ENCODE assay signal across 1 cellular context in the genomic region with DNA sequence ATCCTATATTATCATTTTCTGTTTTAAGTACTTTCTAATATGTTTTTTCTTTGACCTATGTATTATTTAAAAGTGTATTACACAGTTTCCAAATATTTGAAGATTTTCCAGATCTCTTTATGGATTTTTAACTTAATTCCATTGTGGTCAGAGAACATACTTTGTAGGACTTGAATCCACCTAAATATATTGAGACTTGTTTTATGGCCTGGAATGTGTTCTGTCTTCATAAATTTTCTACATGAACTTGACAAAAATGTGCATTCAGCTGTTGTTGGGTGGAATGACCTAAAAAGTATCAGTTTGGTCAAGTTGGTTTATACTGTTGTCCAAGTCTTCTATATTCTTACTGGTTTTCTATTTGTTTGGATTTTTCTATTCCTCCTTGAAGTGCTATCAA.
TF ChIP-seq lines count a peak whose summit lies in the region.

No MANE protein-coding gene starts in this region.

TF ChIP-seq in K562, 482 proteins besides CTCF, POLR2A, EP300 and RAD21 (continued from another document):
- no peak for TF ChIP-seq IFI16 (CRISPR knock-in tag; IDR thresholded peaks at IDR 0.05)
- TF ChIP-seq PCBP2 (IDR thresholded peaks at IDR 0.05; ENCODE audit: low read depth, low read length, poor library complexity, severe bottlenecking): no peak
- TF ChIP-seq U2AF2 (optimal IDR thresholded peaks at IDR 0.05; ENCODE audit: low read depth, low read length): no peak
- TF ChIP-seq PHF21A (IDR thresholded peaks at IDR 0.05; ENCODE audit: borderline replicate concordance, low read depth): no peak
- TF ChIP-seq, protein P1, sequence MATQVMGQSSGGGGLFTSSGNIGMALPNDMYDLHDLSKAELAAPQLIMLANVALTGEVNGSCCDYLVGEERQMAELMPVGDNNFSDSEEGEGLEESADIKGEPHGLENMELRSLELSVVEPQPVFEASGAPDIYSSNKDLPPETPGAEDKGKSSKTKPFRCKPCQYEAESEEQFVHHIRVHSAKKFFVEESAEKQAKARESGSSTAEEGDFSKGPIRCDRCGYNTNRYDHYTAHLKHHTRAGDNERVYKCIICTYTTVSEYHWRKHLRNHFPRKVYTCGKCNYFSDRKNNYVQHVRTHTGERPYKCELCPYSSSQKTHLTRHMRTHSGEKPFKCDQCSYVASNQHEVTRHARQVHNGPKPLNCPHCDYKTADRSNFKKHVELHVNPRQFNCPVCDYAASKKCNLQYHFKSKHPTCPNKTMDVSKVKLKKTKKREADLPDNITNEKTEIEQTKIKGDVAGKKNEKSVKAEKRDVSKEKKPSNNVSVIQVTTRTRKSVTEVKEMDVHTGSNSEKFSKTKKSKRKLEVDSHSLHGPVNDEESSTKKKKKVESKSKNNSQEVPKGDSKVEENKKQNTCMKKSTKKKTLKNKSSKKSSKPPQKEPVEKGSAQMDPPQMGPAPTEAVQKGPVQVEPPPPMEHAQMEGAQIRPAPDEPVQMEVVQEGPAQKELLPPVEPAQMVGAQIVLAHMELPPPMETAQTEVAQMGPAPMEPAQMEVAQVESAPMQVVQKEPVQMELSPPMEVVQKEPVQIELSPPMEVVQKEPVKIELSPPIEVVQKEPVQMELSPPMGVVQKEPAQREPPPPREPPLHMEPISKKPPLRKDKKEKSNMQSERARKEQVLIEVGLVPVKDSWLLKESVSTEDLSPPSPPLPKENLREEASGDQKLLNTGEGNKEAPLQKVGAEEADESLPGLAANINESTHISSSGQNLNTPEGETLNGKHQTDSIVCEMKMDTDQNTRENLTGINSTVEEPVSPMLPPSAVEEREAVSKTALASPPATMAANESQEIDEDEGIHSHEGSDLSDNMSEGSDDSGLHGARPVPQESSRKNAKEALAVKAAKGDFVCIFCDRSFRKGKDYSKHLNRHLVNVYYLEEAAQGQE (CRISPR knock-in tag; IDR thresholded peaks at IDR 0.05; ENCODE audit: low read depth): no peak
- no peak for TF ChIP-seq BCOR (IDR thresholded peaks at IDR 0.05)
- TF ChIP-seq SLC30A9 (CRISPR knock-in tag; IDR thresholded peaks at IDR 0.05): no peak
- no peak for TF ChIP-seq PHF8 (IDR thresholded peaks at IDR 0.05; ENCODE audit: borderline replicate concordance, low read length)
- TF ChIP-seq, protein P2, sequence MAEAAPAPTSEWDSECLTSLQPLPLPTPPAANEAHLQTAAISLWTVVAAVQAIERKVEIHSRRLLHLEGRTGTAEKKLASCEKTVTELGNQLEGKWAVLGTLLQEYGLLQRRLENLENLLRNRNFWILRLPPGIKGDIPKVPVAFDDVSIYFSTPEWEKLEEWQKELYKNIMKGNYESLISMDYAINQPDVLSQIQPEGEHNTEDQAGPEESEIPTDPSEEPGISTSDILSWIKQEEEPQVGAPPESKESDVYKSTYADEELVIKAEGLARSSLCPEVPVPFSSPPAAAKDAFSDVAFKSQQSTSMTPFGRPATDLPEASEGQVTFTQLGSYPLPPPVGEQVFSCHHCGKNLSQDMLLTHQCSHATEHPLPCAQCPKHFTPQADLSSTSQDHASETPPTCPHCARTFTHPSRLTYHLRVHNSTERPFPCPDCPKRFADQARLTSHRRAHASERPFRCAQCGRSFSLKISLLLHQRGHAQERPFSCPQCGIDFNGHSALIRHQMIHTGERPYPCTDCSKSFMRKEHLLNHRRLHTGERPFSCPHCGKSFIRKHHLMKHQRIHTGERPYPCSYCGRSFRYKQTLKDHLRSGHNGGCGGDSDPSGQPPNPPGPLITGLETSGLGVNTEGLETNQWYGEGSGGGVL (CRISPR knock-in tag; IDR thresholded peaks at IDR 0.05): no peak
- TF ChIP-seq, protein P3, sequence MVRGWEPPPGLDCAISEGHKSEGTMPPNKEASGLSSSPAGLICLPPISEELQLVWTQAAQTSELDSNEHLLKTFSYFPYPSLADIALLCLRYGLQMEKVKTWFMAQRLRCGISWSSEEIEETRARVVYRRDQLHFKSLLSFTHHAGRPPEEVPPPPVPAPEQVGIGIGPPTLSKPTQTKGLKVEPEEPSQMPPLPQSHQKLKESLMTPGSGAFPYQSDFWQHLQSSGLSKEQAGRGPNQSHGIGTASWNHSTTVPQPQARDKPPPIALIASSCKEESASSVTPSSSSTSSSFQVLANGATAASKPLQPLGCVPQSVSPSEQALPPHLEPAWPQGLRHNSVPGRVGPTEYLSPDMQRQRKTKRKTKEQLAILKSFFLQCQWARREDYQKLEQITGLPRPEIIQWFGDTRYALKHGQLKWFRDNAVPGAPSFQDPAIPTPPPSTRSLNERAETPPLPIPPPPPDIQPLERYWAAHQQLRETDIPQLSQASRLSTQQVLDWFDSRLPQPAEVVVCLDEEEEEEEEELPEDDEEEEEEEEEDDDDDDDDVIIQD (CRISPR knock-in tag; IDR thresholded peaks at IDR 0.05): no peak
